In the genomic region with DNA sequence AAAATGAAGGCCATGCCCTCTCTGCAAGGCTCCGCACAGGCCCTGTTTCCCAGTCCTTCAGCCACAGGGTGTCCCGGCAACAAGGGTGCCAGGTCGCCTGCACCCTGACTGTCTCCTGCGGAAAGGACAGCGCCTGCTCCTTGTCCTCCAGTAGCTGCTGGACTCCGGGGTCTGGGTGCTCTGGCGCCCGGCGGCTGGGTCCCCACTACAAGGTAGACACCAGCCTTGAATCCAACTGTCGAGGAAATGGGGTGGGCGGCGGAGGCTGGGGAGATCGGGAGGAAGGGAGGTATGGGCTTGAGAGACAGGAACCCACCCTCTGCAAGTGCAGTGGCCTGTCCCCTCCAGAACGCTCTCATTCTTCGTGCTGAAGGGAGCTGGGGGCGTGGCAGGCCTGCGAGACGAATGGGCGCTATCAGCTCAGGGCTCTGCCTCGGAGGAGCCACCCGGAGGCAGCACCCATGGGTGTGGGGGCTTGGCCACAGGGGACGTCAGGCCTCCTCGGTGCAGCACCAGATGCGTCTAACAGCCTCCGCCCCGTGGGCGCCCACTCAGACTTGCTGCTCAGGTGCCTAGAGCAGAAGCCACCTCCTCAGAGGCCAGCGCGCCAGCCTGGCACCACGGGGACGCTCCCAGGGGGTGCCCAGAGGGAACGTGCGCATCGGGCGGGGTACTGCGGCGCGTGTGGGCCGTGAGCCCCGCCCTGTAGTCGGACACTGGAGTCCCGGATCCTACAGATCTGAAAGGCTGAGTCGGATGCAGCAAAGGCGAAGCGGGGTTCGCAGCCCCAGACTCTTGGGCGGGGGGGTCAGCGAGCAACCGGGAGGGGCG, we compare ENCODE assay signal across 1 cellular context.
TF ChIP-seq lines count a peak whose summit lies in the region.

No MANE protein-coding gene starts in this region.

TF ChIP-seq in IMR-90, 13 proteins besides CTCF, POLR2A, EP300 and RAD21 (continued from another document):
- TF ChIP-seq MXI1 (IDR thresholded peaks at IDR 0.05; ENCODE audit: borderline replicate concordance, low read depth, low read length): no peak
- TF ChIP-seq CHD1 (IDR thresholded peaks at IDR 0.05; ENCODE audit: low read depth, low read length): no peak
- no peak for TF ChIP-seq MAZ (IDR thresholded peaks at IDR 0.05; ENCODE audit: borderline replicate concordance, low read depth, low read length)
- TF ChIP-seq BHLHE40 (IDR thresholded peaks at IDR 0.05; ENCODE audit: low read depth, low read length): no peak
- TF ChIP-seq MAFK (IDR thresholded peaks at IDR 0.05; ENCODE audit: low read depth, low read length): no peak
- no peak for TF ChIP-seq SMC3 (IDR thresholded peaks at IDR 0.05; ENCODE audit: low read depth, low read length)
- TF ChIP-seq CEBPB (IDR thresholded peaks at IDR 0.05; ENCODE audit: low read depth, low read length): no peak
- TF ChIP-seq RFX5 (IDR thresholded peaks at IDR 0.05; ENCODE audit: low read depth, low read length): no peak
TF ChIP-seq in IMR-90: peak in this region for 0.
